ENCODE assay signal across 17 cellular contexts in genomic region chr19:41551212-41551610, GRCh38. TPM values are rescaled to one million over a fixed set of nuclear protein-coding genes. Genes with fewer than 3 reads are reported as not detected.
DNase-seq lines count a peak whose midpoint lies in the region; ATAC-seq and TF ChIP-seq lines count a peak whose summit lies in the region.
"Had no signal": no experiment of that assay in that cellular context is flagged by ENCODE, and none has a peak within 500 bp of the region (broad histone marks: within the 10 kb centered on the region; RNA-seq: fewer than 3 reads in every experiment).

No MANE protein-coding gene starts in this region.

- peaks cover 10% of the 10 kb centered on the region for H3K79me2 ChIP-seq in OCI-LY1 (ENCODE audit: insufficient read depth, low read length)

- no peaks in the 10 kb centered on the region for H3K9me3 Mint-ChIP-seq in activated CD4-positive, alpha-beta T cell treated with anti-CD3 and anti-CD28 coated beads, Interleukin-2, amount 10 ng/mL, durations not matched to agents 24 days and 14 days
- H3K9me3 Mint-ChIP-seq in central memory CD8-positive, alpha-beta T cell, result no peaks in the 10 kb centered on the region

- H3F3A ChIP-seq in OCI-LY1 (ENCODE audit: insufficient read depth, low read length), result peaks cover 4% of the 10 kb centered on the region; the same call in 1 of the 2 replicates

- 60 to 69% (median 62%) methylated on average over 8 to 9 of the region's 9 CpGs for whole genome bisulfite sequencing in spleen, 5 donors

- no peak for ATAC-seq in central memory CD8-positive, alpha-beta T cell (replicated peaks; ENCODE audit: extremely low read depth, poor library complexity, severe bottlenecking)
- ATAC-seq in HG03469 (IDR thresholded peaks at IDR 0.05; ENCODE audit: unreplicated experiment) (no peak), HG02884 (IDR thresholded peaks at IDR 0.05; ENCODE audit: unreplicated experiment) (no peak)
- ATAC-seq: A549, GM23338, sciatic nerve had no signal

- peaks cover 4% of the 10 kb centered on the region; the same call in 1 of the 2 replicates for H3K9me3 ChIP-seq in OCI-LY1 (ENCODE audit: low read length)
- H3K9me3 ChIP-seq in spleen, result peaks cover 0 to 11% (median 8%) of the 10 kb centered on the region in 8 donors
- H3K9me3 ChIP-seq: A549, thoracic aorta had no signal

- peak overlapping the region; percentile 66 for H3K9ac ChIP-seq in OCI-LY1 (ENCODE audit: low read length)

- peak overlapping the region; percentile 99 for H3K27ac Mint-ChIP-seq in activated CD4-positive, alpha-beta T cell treated with anti-CD3 and anti-CD28 coated beads, Interleukin-2, amount 10 ng/mL, durations not matched to agents 24 days and 14 days
- peak overlapping the region; percentile 96 for H3K27ac Mint-ChIP-seq in central memory CD8-positive, alpha-beta T cell (ENCODE audit: low read depth)
- H3K27ac Mint-ChIP-seq: GM23338 had no signal

- H3K27ac ChIP-seq in OCI-LY1 (ENCODE audit: low read depth, low read length, poor library complexity, severe bottlenecking) (peak overlapping the region; percentile 91), spleen (peak overlapping the region; percentile 55 to 91 (median 86))
- H3K27ac ChIP-seq: A549, PC-9, thoracic aorta had no signal

- H3K4me1 ChIP-seq in OCI-LY1 (ENCODE audit: insufficient read depth, low read length, severe bottlenecking), result peaks cover 62% of the 10 kb centered on the region
- H3K4me1 ChIP-seq in spleen, result peaks cover 47 to 99% (median 80%) of the 10 kb centered on the region in 6 donors
- H3K4me1 ChIP-seq: A549 had no signal

- H3K27me3 ChIP-seq in OCI-LY1 (ENCODE audit: insufficient read depth, low read length) (no peaks in the 10 kb centered on the region), spleen (replicated peaks in 1 of 7) (no peaks in the 10 kb centered on the region)

- DNase-seq in activated CD4-positive, alpha-beta T cell treated with anti-CD3 and anti-CD28 coated beads, Interleukin-2, amount 10 ng/mL, durations not matched to agents 24 days and 14 days, result peak; percentile 73
- DNase-seq in activated CD4-positive, alpha-beta T cell treated with anti-CD3 and anti-CD28 coated beads for 1 hour, result no peak
- DNase-seq in central memory CD8-positive, alpha-beta T cell (ENCODE audit: low spot score in 2 of 2), result no peak
- DNase-seq in spleen (no peak), NCI-H526 treated with DMSO at 0.1 percent for 48 hours (lab: John Stamatoyannopoulos, UW) (no peak)
- DNase-seq: DMS 273 treated with DMSO at 0.1 percent for 48 hours, NCI-H1048, PC-9 had no signal

- H3K4me1 Mint-ChIP-seq in activated CD4-positive, alpha-beta T cell treated with anti-CD3 and anti-CD28 coated beads, Interleukin-2, amount 10 ng/mL, durations not matched to agents 24 days and 14 days, result peaks cover 65% of the 10 kb centered on the region
- H3K4me1 Mint-ChIP-seq in central memory CD8-positive, alpha-beta T cell, result peaks cover 67% of the 10 kb centered on the region

- H3K9me2 ChIP-seq in OCI-LY1 (ENCODE audit: low read depth, low read length), result no peaks in the 10 kb centered on the region

- no peak overlapping the region for H2AFZ ChIP-seq in OCI-LY1 (ENCODE audit: low read length)
- H2AFZ ChIP-seq: GM23338, PC-9 had no signal

- H3K36me3 Mint-ChIP-seq in activated CD4-positive, alpha-beta T cell treated with anti-CD3 and anti-CD28 coated beads, Interleukin-2, amount 10 ng/mL, durations not matched to agents 24 days and 14 days (ENCODE audit: low read depth), result peaks cover 60% of the 10 kb centered on the region
- peaks cover 51% of the 10 kb centered on the region for H3K36me3 Mint-ChIP-seq in central memory CD8-positive, alpha-beta T cell (ENCODE audit: insufficient read depth)

- H3K4me3 ChIP-seq in OCI-LY1 (ENCODE audit: low read depth, low read length, poor library complexity, severe bottlenecking), result peak overlapping the region; percentile 68
- H3K4me3 ChIP-seq in spleen, result peak overlapping the region; percentile 35 to 71 (median 46)
- H3K4me3 ChIP-seq: A549, GM23338, PC-9 had no signal

- peak overlapping the region; percentile 62 for H3K4me2 ChIP-seq in OCI-LY1 (ENCODE audit: low read length)
- H3K4me2 ChIP-seq: A549, GM23338, PC-9 had no signal

- intact Hi-C loops in activated CD4-positive, alpha-beta T cell treated with anti-CD3 and anti-CD28 coated beads, Interleukin-2, amount 10 ng/mL, durations not matched to agents 24 days and 14 days (cut with micrococcal nuclease), result no loop called here
- intact Hi-C loops in spleen (cut with DNase I; ENCODE audit: low total_unique reads), result no loop called here

- TF ChIP-seq CTCF in OCI-LY1 (IDR thresholded peaks at IDR 0.05; ENCODE audit: low read length), result no peak
- TF ChIP-seq CTCF in spleen (IDR thresholded peaks at IDR 0.05 in 8 of 11, conservative IDR thresholded peaks at IDR 0.05 in 3 of 11), result no peak

- no peaks in the 10 kb centered on the region for H4K20me1 ChIP-seq in OCI-LY1 (ENCODE audit: insufficient read depth, low read length)

- H3K4me3 Mint-ChIP-seq in activated CD4-positive, alpha-beta T cell treated with anti-CD3 and anti-CD28 coated beads, Interleukin-2, amount 10 ng/mL, durations not matched to agents 24 days and 14 days, result peak overlapping the region; percentile 99
- H3K4me3 Mint-ChIP-seq in central memory CD8-positive, alpha-beta T cell, result peak overlapping the region; percentile 98
- H3K4me3 Mint-ChIP-seq: GM23338, neural crest cell had no signal

- TF ChIP-seq POLR2A in spleen (IDR thresholded peaks at IDR 0.05), result no peak

- peaks cover 27% of the 10 kb centered on the region for H3K36me3 ChIP-seq in OCI-LY1 (ENCODE audit: insufficient read depth, low read length)
- peaks cover 0 to 12% (median 0%) of the 10 kb centered on the region in 6 donors for H3K36me3 ChIP-seq in spleen
- H3K36me3 ChIP-seq: thoracic aorta had no signal

- no peaks in the 10 kb centered on the region for H3K27me3 Mint-ChIP-seq in activated CD4-positive, alpha-beta T cell treated with anti-CD3 and anti-CD28 coated beads, Interleukin-2, amount 10 ng/mL, durations not matched to agents 24 days and 14 days
- no peaks in the 10 kb centered on the region for H3K27me3 Mint-ChIP-seq in central memory CD8-positive, alpha-beta T cell

RNA-seq across cellular contexts. Expression of gene CEACAM21, which starts 24.8 kb away (rescaled TPM):
- 31.1 and 32.8 TPM in 2 replicates for total RNA-seq in activated CD4-positive, alpha-beta T cell treated with anti-CD3 and anti-CD28 coated beads, Interleukin-2, amount 10 ng/mL, durations not matched to agents 24 days and 14 days
- 10 to 100 TPM; 12.1 to 22.9 (median 20.0) TPM for total RNA-seq in spleen
- polyA plus RNA-seq in spleen, result 10 to 100 TPM; 10.3 to 21.0 (median 17.4) TPM
- total RNA-seq: GM23338, kidney epithelial cell, PC-9 had no signal
- polyA plus RNA-seq: A549, GM23338 had no signal
